ENCODE assay signal across 8 cellular contexts in genomic region chr1:224431726-224432125, GRCh38. TPM values are rescaled to one million over a fixed set of nuclear protein-coding genes. Genes with fewer than 3 reads are reported as not detected.
DNase-seq lines count a peak whose midpoint lies in the region.

No MANE protein-coding gene starts in this region.

- H3K4me1 Mint-ChIP-seq in CD4-positive, alpha-beta memory T cell: peaks cover 40 to 71% (median 54%) of the 10 kb centered on the region in 4 donors

- no peaks in the 10 kb centered on the region for H3K9me3 Mint-ChIP-seq in CD4-positive, alpha-beta memory T cell

- no peaks in the 10 kb centered on the region for H3K9me3 ChIP-seq in CD4-positive, alpha-beta memory T cell (ENCODE audit: control insufficient read depth in 1 of 2, low read length in 2 of 2)
- H3K9me3 ChIP-seq in effector memory CD4-positive, alpha-beta T cell (ENCODE audit: control insufficient read depth, low read length): no peaks in the 10 kb centered on the region
- H3K9me3 ChIP-seq in neuron (ENCODE audit: low read length): no peaks in the 10 kb centered on the region

- H2AFZ ChIP-seq in neuron (ENCODE audit: low read depth, low read length): no peak overlapping the region

- peak overlapping the region; percentile 89 to 97 (median 94) for H3K4me3 Mint-ChIP-seq in CD4-positive, alpha-beta memory T cell

- H3K27me3 Mint-ChIP-seq in CD4-positive, alpha-beta memory T cell: no peaks in the 10 kb centered on the region

- peak overlapping the region; percentile 26 to 97 (median 85) for H3K27ac Mint-ChIP-seq in CD4-positive, alpha-beta memory T cell

- H3K4me3 ChIP-seq in CD4-positive, alpha-beta memory T cell (ENCODE audit: low read length in 2 of 2): peak overlapping the region; percentile 58 to 79
- peak overlapping the region; percentile 87 for H3K4me3 ChIP-seq in effector memory CD4-positive, alpha-beta T cell (ENCODE audit: insufficient read depth, low read depth, low read length, poor library complexity, severe bottlenecking)
- H3K4me3 ChIP-seq in neuron (ENCODE audit: low read length): peak overlapping the region; percentile 71

- intact Hi-C loops in CD4-positive, alpha-beta memory T cell (cut with micrococcal nuclease): loop anchor here (2.0 to 10.0 kb wide), 5 partner anchors 47 to 1719 kb away; partner anchors contain the start of genes AIDA, BROX, DEGS1 and H3-3A

- POLR2A ChIA-PET in CD4-positive, alpha-beta memory T cell (lab: Charles Lee; ENCODE audit: partially characterized antibody): interaction anchor here (0.6 to 7.6 kb wide), 19 partner anchors 11 to 440 kb away, joined by 3 to 43 read pairs (median 8); partner anchors contain the start of genes CNIH4, DEGS1, FBXO28 and NVL

- DNase-seq in CD4-positive, alpha-beta memory T cell: no peak
- DNase-seq in NAMALWA (ENCODE audit: low spot score): peak; percentile 14
- DNase-seq in effector memory CD4-positive, alpha-beta T cell: no peak
- no peak for DNase-seq in AG08395 (ENCODE audit: low spot score)
- no peak for DNase-seq in GOT3 (lab: John Stamatoyannopoulos, UW)
- no peak for DNase-seq in glomerular visceral epithelial cell (ENCODE audit: extremely low spot score)
- DNase-seq in ureter (ENCODE audit: low spot score): no peak

- H3K27ac ChIP-seq in CD4-positive, alpha-beta memory T cell (ENCODE audit: low read depth, low read length): peak overlapping the region; percentile 81
- peak overlapping the region; percentile 85 for H3K27ac ChIP-seq in effector memory CD4-positive, alpha-beta T cell (ENCODE audit: insufficient read depth, low read length, poor library complexity, severe bottlenecking)

- H3K36me3 Mint-ChIP-seq in CD4-positive, alpha-beta memory T cell: peaks cover 10 to 43% of the 10 kb centered on the region in 2 donors

- H3K27me3 ChIP-seq in CD4-positive, alpha-beta memory T cell (ENCODE audit: insufficient read depth, low read length): no peaks in the 10 kb centered on the region
- no peaks in the 10 kb centered on the region for H3K27me3 ChIP-seq in effector memory CD4-positive, alpha-beta T cell (replicated peaks; ENCODE audit: control insufficient read depth, insufficient read depth, low read length, poor library complexity, severe bottlenecking)
- H3K27me3 ChIP-seq in neuron (ENCODE audit: insufficient read depth, low read length): no peaks in the 10 kb centered on the region

- CTCF ChIA-PET in CD4-positive, alpha-beta memory T cell (lab: Charles Lee; ENCODE audit: partially characterized antibody): interaction anchor here (1.1 to 9.7 kb wide), 4 partner anchors 25 to 316 kb away, joined by 3 to 79 read pairs (median 6); no protein-coding TSS in a partner anchor

- H3K36me3 ChIP-seq in CD4-positive, alpha-beta memory T cell (ENCODE audit: insufficient read depth, low read length): peaks cover 9% of the 10 kb centered on the region
- no peaks in the 10 kb centered on the region for H3K36me3 ChIP-seq in effector memory CD4-positive, alpha-beta T cell (ENCODE audit: control insufficient read depth, insufficient read depth, low read length)
- H3K36me3 ChIP-seq in neuron (ENCODE audit: insufficient read depth, low read length): peaks cover 34% of the 10 kb centered on the region

- H3K4me1 ChIP-seq in CD4-positive, alpha-beta memory T cell (ENCODE audit: insufficient read depth, low read length): peaks cover 74% of the 10 kb centered on the region
- H3K4me1 ChIP-seq in effector memory CD4-positive, alpha-beta T cell (ENCODE audit: control insufficient read depth, insufficient read depth, low read length, poor library complexity, severe bottlenecking): peaks cover 25% of the 10 kb centered on the region
- peaks cover 44% of the 10 kb centered on the region for H3K4me1 ChIP-seq in neuron (ENCODE audit: insufficient read depth, low read length)

RNA-seq across cellular contexts. Expression of gene WDR26, which starts 2.9 kb away (rescaled TPM):
- 100 to 1,000 TPM; 121 to 123 TPM for total RNA-seq in CD4-positive, alpha-beta memory T cell
- 1 to 10 TPM; 2.9 to 3.9 TPM for polyA plus RNA-seq in CD4-positive, alpha-beta memory T cell
- total RNA-seq in ureter: 79.5 TPM
